ENCODE assay signal across 11 cellular contexts in the genomic region with DNA sequence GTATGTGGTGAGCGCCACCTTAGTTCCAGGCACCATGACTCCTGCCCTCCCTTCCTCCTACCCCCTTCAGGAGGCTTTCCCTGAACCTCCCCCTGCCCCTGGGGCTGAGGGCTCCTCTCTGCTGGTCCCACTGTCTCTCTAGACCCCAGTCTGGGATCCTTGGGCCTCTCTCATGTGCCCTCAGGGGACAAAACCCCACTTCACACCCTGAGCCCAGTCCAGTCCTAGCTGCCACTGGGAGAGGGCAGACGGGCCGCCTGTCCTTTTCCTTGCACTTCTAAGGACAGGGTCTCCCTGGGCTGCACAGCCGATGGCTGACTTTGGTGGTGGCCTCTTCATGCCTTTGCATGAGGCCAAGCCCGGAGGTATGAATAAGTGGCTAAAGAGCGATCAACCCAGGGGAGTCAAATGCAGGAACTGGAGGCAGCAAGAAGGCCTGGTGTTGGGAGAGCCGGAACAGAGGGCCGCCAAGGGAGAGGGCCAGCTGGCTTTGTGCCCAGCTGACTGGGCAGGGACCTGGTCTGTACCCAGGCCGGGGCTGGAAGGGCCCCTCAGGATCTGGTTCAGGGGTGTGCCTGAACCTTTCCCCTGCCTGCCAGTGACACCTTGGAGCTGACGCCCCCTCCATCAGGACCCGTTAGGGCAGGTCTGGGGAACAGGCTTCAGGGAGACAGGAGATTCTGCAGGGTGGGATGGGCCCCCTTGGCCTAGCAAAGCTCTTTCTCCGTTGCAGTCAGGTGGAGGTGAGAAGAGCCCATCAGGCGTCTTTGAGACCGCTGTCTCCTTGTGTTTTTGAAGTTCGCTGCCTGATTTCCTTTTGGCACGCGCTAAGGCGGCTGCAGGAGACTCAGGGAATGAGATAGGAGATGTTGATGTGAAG. TPM values are rescaled to one million over a fixed set of nuclear protein-coding genes. Genes with fewer than 3 reads are reported as not detected.
DNase-seq lines count a peak whose midpoint lies in the region; ATAC-seq and TF ChIP-seq lines count a peak whose summit lies in the region.
"Had no signal": no experiment of that assay in that cellular context is flagged by ENCODE, and none has a peak within 500 bp of the region (broad histone marks: within the 10 kb centered on the region; RNA-seq: fewer than 3 reads in every experiment).

No MANE protein-coding gene starts in this region.

- no peaks in the 10 kb centered on the region for H3K4me1 Mint-ChIP-seq in MCF 10A (ENCODE audit: insufficient read depth, unreplicated experiment)
- H3K4me1 Mint-ChIP-seq in glutamatergic neuron (ENCODE audit: low read depth, unreplicated experiment), result peaks cover 11% of the 10 kb centered on the region
- peaks cover 89% of the 10 kb centered on the region for H3K4me1 Mint-ChIP-seq in nephron

- POLR2A ChIA-PET in MCF 10A (lab: Yijun Ruan, JAX), result no interaction called here

- DNase-seq in breast epithelium (ENCODE audit: low spot score in 2 of 2) (peak in 1 of 2 donors; percentile 34), MCF 10A (ENCODE audit: unreplicated experiment) (no peak), glutamatergic neuron (peak; percentile 13), aorta (peak; percentile 58 to 77), GM13976 (ENCODE audit: low spot score) (no peak)
- DNase-seq: activated CD8-positive, alpha-beta memory T cell treated with anti-CD3 and anti-CD28 coated beads, Interleukin-2, amount 50 U/mL, for 4 hours; NCI-H1048 had no signal

- BruUV-seq in MCF 10A (replicated peaks; lab: Mats Ljungman, UMichigan), result no TSS peak

- H3K27ac ChIP-seq in breast epithelium (peak overlapping the region; percentile 33 to 78), aorta (ENCODE audit: low read depth in 1 of 2, low read length in 2 of 2) (no peak overlapping the region)

- no peaks in the 10 kb centered on the region for H3K9me3 ChIP-seq in breast epithelium
- no peaks in the 10 kb centered on the region for H3K9me3 ChIP-seq in aorta (ENCODE audit: control insufficient read depth, low read length)

- H3K27me3 Mint-ChIP-seq in MCF 10A (ENCODE audit: insufficient read depth, unreplicated experiment) (no peaks in the 10 kb centered on the region), glutamatergic neuron (ENCODE audit: unreplicated experiment) (peaks cover 13% of the 10 kb centered on the region), nephron (ENCODE audit: low read depth) (peaks cover 11% of the 10 kb centered on the region)

- CTCF ChIA-PET in MCF 10A (lab: Yijun Ruan, JAX), result no interaction called here

- H3K36me3 ChIP-seq in breast epithelium, result no peaks in the 10 kb centered on the region
- H3K36me3 ChIP-seq in aorta (ENCODE audit: control insufficient read depth in 1 of 2, insufficient read depth in 2 of 2, low read length in 1 of 2), result no peaks in the 10 kb centered on the region

- H3K4me1 ChIP-seq in breast epithelium, result no peaks in the 10 kb centered on the region
- H3K4me1 ChIP-seq in aorta (ENCODE audit: control insufficient read depth in 1 of 2, insufficient read depth in 2 of 2, low read length in 2 of 2), result no peaks in the 10 kb centered on the region

- WGBS in aorta, 2 donors, result 45 to 48% methylated on average over 18 of the region's 18 CpGs

- H3K27me3 ChIP-seq in breast epithelium (no peaks in the 10 kb centered on the region), aorta (ENCODE audit: control insufficient read depth in 1 of 2, insufficient read depth in 2 of 2, low read length in 1 of 2) (no peaks in the 10 kb centered on the region)

- H3K27ac Mint-ChIP-seq in MCF 10A (ENCODE audit: low read depth, unreplicated experiment) (no peak overlapping the region), glutamatergic neuron (ENCODE audit: unreplicated experiment) (no peak overlapping the region), nephron (peak overlapping the region; percentile 96 to 99 (median 98))
- H3K27ac Mint-ChIP-seq: T-helper 1 cell treated with Interleukin-12 subunit alpha and Interleukin-12 subunit beta and Interleukin-4 antibody, amounts not matched to agents 30 μg/mL and 1 μg/mL, for 36 hours had no signal

- no peaks in the 10 kb centered on the region for H3K36me3 Mint-ChIP-seq in MCF 10A (ENCODE audit: insufficient read depth, unreplicated experiment)
- no peaks in the 10 kb centered on the region for H3K36me3 Mint-ChIP-seq in glutamatergic neuron (ENCODE audit: unreplicated experiment)
- no peaks in the 10 kb centered on the region for H3K36me3 Mint-ChIP-seq in nephron (ENCODE audit: low read depth)

- TF ChIP-seq CTCF in breast epithelium (IDR thresholded peaks at IDR 0.05) (no peak), MCF 10A (IDR thresholded peaks at IDR 0.05; ENCODE audit: unreplicated experiment) (no peak), glutamatergic neuron (IDR thresholded peaks at IDR 0.05; ENCODE audit: partially characterized antibody, unreplicated experiment) (no peak), nephron (IDR thresholded peaks at IDR 0.05; ENCODE audit: unreplicated experiment in 3 of 3) (no peak), GM13976 (IDR thresholded peaks at IDR 0.05; ENCODE audit: borderline replicate concordance, control extremely low read depth, extremely low read depth, insufficient read depth, missing control alignments) (no peak)

- H3K4me3 Mint-ChIP-seq in MCF 10A (ENCODE audit: unreplicated experiment) (no peak overlapping the region), glutamatergic neuron (ENCODE audit: unreplicated experiment) (no peak overlapping the region), nephron (peak overlapping the region in 2 of 3 experiments; percentile 2 to 71)
- H3K4me3 Mint-ChIP-seq: T-helper 1 cell treated with Interleukin-12 subunit alpha and Interleukin-12 subunit beta and Interleukin-4 antibody, amounts not matched to agents 30 μg/mL and 1 μg/mL, for 36 hours had no signal

- in situ Hi-C loops in GM13976 (cut with MboI; ENCODE audit: low sequenced_read_pairs, unreplicated experiment), result no loop called here

- peak; percentile 45 for ATAC-seq in aorta (ENCODE audit: low FRiP score)
- ATAC-seq in HG02798 (IDR thresholded peaks at IDR 0.05; ENCODE audit: poor library complexity, unreplicated experiment), result no peak
- ATAC-seq in HG03159 (IDR thresholded peaks at IDR 0.05; ENCODE audit: unreplicated experiment), result no peak

- no peak overlapping the region for H3K4me3 ChIP-seq in breast epithelium
- no peak overlapping the region for H3K4me3 ChIP-seq in aorta (ENCODE audit: low read length in 2 of 2)

- TF ChIP-seq POLR2A in breast epithelium (IDR thresholded peaks at IDR 0.05), result no peak

- intact Hi-C loops in breast epithelium (cut with DNase I; ENCODE audit: low total_unique reads), result no loop called here
- intact Hi-C loops in MCF 10A (cut with micrococcal nuclease), result no loop called here
- intact Hi-C loops in aorta (cut with DNase I), result loop anchor here in 1 of 2 donors (2.0 kb wide), 1 partner anchor 28 kb away; no protein-coding TSS in a partner anchor

- H3K9me3 Mint-ChIP-seq in MCF 10A (ENCODE audit: unreplicated experiment), result no peaks in the 10 kb centered on the region
- peaks cover 6% of the 10 kb centered on the region for H3K9me3 Mint-ChIP-seq in glutamatergic neuron (ENCODE audit: unreplicated experiment)
- no peaks in the 10 kb centered on the region for H3K9me3 Mint-ChIP-seq in nephron
- H3K9me3 Mint-ChIP-seq: T-helper 1 cell treated with Interleukin-12 subunit alpha and Interleukin-12 subunit beta and Interleukin-4 antibody, amounts not matched to agents 30 μg/mL and 1 μg/mL, for 36 hours had no signal

RNA-seq across cellular contexts. Expression of gene GLI2, which starts 29.6 kb away (rescaled TPM):
- total RNA-seq in breast epithelium (1 to 10 TPM in 2 of 3 donors, under 1 TPM in 1; 0.96 to 3.6 (median 1.0) TPM), MCF 10A (2022) (0.61 and 0.74 TPM in 2 replicates), glutamatergic neuron (ENCODE audit: unreplicated experiment) (3.9 TPM), aorta (10 to 100 TPM in 1 of 2 donors, 1 to 10 TPM in 1; 9.0 to 18.5 TPM)
- 1 to 10 TPM in 1 of 2 donors, under 1 TPM in 1; 0.88 to 1.9 TPM for polyA plus RNA-seq in aorta

Comparison
In these comparisons a context has a peak if more than half of its experiments do, and no peak if none do; other contexts are left out.
1. DNase-seq: peak in glutamatergic neuron (single experiment) and aorta (2 of 2); none in MCF 10A (single experiment) and GM13976 (single experiment).
2. H3K27ac ChIP-seq: peak in breast epithelium (2 of 2); none in aorta (0 of 2).
3. H3K27ac Mint-ChIP-seq: peak in nephron (3 of 3); none in MCF 10A (single experiment) and glutamatergic neuron (single experiment).
4. H3K4me3 Mint-ChIP-seq: peak in nephron (2 of 3); none in MCF 10A (single experiment) and glutamatergic neuron (single experiment).